10 cellular contexts compared by ENCODE assay signal in genomic region chr9:94078086-94078485, GRCh38.
"Had no signal": no experiment of that assay in that cellular context is flagged by ENCODE, and none has a peak within 500 bp of the region (broad histone marks: within the 10 kb centered on the region; RNA-seq: fewer than 3 reads in every experiment).

No MANE protein-coding gene starts in this region.

- H3K27ac ChIP-seq: GM23248, KMS-11 had no signal

- H3K9ac ChIP-seq: GM23248, KMS-11 had no signal

- H3K4me2 ChIP-seq: KMS-11 had no signal

- DNase-seq: GM23248, GOT3, H9, HCEC 1CT, HFFc6, IMR-90, Karpas-422, KBM-7 had no signal

- H2AFZ ChIP-seq: GM23248 had no signal

- H3K4me3 ChIP-seq: GM23248 had no signal

- FAIRE-seq: HTR-8/SVneo had no signal
